ENCODE assay signal across 25 cellular contexts in the genomic region with DNA sequence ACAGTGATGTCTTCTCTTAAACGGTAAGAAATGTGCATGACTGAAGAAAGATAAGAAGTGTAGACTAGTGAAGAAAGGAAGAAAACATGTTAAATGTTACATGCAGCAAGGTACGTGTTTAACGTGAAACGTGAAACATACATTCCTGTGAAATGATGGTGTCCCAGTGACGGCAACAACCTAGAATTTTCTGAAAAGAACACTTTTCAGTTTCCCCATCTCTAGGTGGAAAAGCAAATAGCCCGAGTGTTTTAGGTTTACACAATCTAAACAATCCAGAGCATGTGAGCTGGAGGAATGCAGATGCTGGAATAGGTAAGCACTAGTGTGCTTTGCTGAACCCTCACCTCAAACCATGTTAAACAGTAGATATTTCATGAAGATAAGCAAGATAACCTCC.
"Had no signal": no experiment of that assay in that cellular context is flagged by ENCODE, and none has a peak within 500 bp of the region (broad histone marks: within the 10 kb centered on the region; RNA-seq: fewer than 3 reads in every experiment).

No MANE protein-coding gene starts in this region.

- H3K27me3 ChIP-seq: cardiac muscle cell, Peyer's patch, SJCRH30 had no signal

- H3K9ac ChIP-seq: SK-N-SH had no signal

- H3K27ac Mint-ChIP-seq: activated CD8-positive, alpha-beta T cell treated with anti-CD3 and anti-CD28 coated beads, Interleukin-2, amount 10 ng/mL, durations not matched to agents 7 days and 5 days; activated naive CD4-positive, alpha-beta T cell treated with anti-CD3 and anti-CD28 coated beads, Interleukin-2, amount 50 U/mL, for 24 hours; brain had no signal

- H3K4me3 ChIP-seq: cardiac muscle cell, Peyer's patch, SJCRH30 had no signal

- H3K36me3 ChIP-seq: cardiac muscle cell, Peyer's patch, SJCRH30 had no signal

- H3K4me1 ChIP-seq: Peyer's patch had no signal

- ATAC-seq: activated CD4-positive, CD25-positive, alpha-beta regulatory T cell treated with anti-CD3 and anti-CD28 coated beads, Interleukin-2, amount 50 U/mL, for 24 hours; activated CD8-positive, alpha-beta T cell treated with anti-CD3 and anti-CD28 coated beads, Interleukin-2, amount 10 ng/mL, durations not matched to agents 7 days and 5 days had no signal

- H3K9me3 ChIP-seq: Peyer's patch, SJCRH30, SK-N-SH had no signal

- H3K36me3 Mint-ChIP-seq: activated naive CD4-positive, alpha-beta T cell treated with anti-CD3 and anti-CD28 coated beads, Interleukin-2, amount 50 U/mL, for 24 hours; brain had no signal

- H3K4me1 Mint-ChIP-seq: activated naive CD4-positive, alpha-beta T cell treated with anti-CD3 and anti-CD28 coated beads, Interleukin-2, amount 50 U/mL, for 24 hours had no signal

- DNase-seq: activated CD4-positive, alpha-beta T cell treated with anti-CD3 and anti-CD28 coated beads for 4 hours; activated CD4-positive, alpha-beta T cell treated with anti-CD3 and anti-CD28 coated beads, Interleukin-2, amount 50 U/mL, for 4 hours; activated CD8-positive, alpha-beta memory T cell treated with anti-CD3 and anti-CD28 coated beads, Interleukin-2, amount 50 U/mL, for 48 hours; activated CD8-positive, alpha-beta T cell treated with anti-CD3 and anti-CD28 coated beads, Interleukin-2, amount 10 ng/mL, durations not matched to agents 7 days and 5 days; activated effector memory CD4-positive, alpha-beta T cell treated with Interleukin-2 at 50 U/mL for 16 hours; activated naive CD4-positive, alpha-beta T cell; activated T-cell treated with anti-CD3 and anti-CD28 coated beads, Interleukin-2, amount 50 U/mL, for 1 hour; amygdala; NCI-H1048; NCI-H146; NCI-H187 treated with DMSO at 0.1 percent for 48 hours; NCI-H2081 treated with DMSO at 0.1 percent for 48 hours; NCI-H446; NCI-H524; Peyer's patch; Right ventricle myocardium superior; SJCRH30; SK-N-SH; T-helper 1 cell had no signal

- H3K4me2 ChIP-seq: SK-N-SH had no signal

- H3K27me3 Mint-ChIP-seq: brain had no signal

- H3K27ac ChIP-seq: cardiac muscle cell, Peyer's patch, RWPE1, SJCRH30 had no signal

- H3K9me3 Mint-ChIP-seq: activated naive CD4-positive, alpha-beta T cell treated with anti-CD3 and anti-CD28 coated beads, Interleukin-2, amount 50 U/mL, for 24 hours had no signal

- H3K4me3 Mint-ChIP-seq: activated CD8-positive, alpha-beta T cell treated with anti-CD3 and anti-CD28 coated beads, Interleukin-2, amount 10 ng/mL, durations not matched to agents 7 days and 5 days; activated naive CD4-positive, alpha-beta T cell treated with anti-CD3 and anti-CD28 coated beads, Interleukin-2, amount 50 U/mL, for 24 hours; brain had no signal

- FAIRE-seq: astrocyte had no signal
